ENCODE assay signal across 10 cellular contexts in the genomic region with DNA sequence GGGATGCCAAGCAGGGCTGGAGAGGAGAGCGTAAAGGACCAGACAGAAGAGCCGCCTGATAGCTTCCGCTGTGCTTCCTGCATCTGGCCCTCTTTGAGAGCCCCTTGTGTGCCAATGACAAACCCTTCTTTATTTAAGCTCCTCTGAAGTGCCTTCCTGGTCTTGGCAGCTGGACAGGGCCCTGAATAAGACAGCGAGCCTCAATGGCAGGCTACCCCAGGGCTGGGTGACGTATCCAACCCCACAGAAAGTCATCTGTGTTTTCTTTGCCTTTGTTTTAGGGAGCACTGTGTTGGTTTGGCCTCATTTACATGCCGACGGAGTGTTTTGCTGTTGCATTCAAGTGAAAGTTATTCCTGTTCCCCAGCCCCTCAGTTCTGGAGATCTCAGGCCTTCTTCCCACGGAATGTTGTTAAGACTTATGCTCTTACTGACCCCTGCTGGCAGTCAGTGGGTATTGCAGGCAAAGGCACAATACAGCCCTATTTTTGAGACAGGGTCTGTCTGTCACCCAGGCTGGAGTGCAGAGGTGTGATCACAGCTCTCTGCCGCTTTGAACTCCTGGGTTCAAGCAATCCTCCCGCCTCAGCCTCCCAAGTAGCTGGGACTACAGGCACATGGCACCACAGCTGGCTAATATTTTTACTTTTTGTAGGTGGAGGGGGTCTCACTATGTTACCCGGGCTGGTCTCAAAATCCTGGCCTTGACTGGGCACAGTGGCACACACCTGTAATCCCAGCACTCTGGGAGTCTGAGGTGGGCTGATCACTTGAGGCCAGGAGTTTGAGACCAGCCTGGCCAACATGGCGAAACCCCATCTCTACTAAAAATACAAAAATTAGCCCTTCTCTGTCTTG. TPM values are rescaled to one million over a fixed set of nuclear protein-coding genes. Genes with fewer than 3 reads are reported as not detected.
A peak's percentile ranks its signal among the peaks of the same experiment; 100 is the strongest.
DNase-seq lines count a peak whose midpoint lies in the region; ATAC-seq and TF ChIP-seq lines count a peak whose summit lies in the region.
"Had no signal": no experiment of that assay in that cellular context is flagged by ENCODE, and none has a peak within 500 bp of the region (broad histone marks: within the 10 kb centered on the region; RNA-seq: fewer than 3 reads in every experiment).

No MANE protein-coding gene starts in this region.

- no TSS peak for BruUV-seq in Panc1 (replicated peaks; lab: Mats Ljungman, UMichigan)

- H3K36me3 ChIP-seq in Panc1 (ENCODE audit: control insufficient read depth, insufficient read depth, low read length), result no peaks in the 10 kb centered on the region
- H3K36me3 ChIP-seq in hepatocyte (replicated peaks; ENCODE audit: insufficient read depth, low read depth), result no peaks in the 10 kb centered on the region
- H3K36me3 ChIP-seq in body of pancreas (replicated peaks in 1 of 2; ENCODE audit: insufficient read depth in 1 of 2, low read depth in 2 of 2), result no peaks in the 10 kb centered on the region

- no peak overlapping the region for H2AFZ ChIP-seq in hepatocyte

- WGBS in hepatocyte (ENCODE audit: low lambda C conversion rate, missing lambda C conversion rate), result 91% methylated on average over 12 of the region's 12 CpGs
- WGBS in body of pancreas, 2 donors, result 78 to 82% methylated on average over 9 to 12 of the region's 12 CpGs

- in situ Hi-C loops in Panc1 (cut with HindIII; ENCODE audit: low pct_unique_long_range_greater_than_20kb, low sequenced_read_pairs), result no loop called here

- no peak overlapping the region for H3K4me2 ChIP-seq in hepatocyte

- intact Hi-C loops in Panc1 (cut with micrococcal nuclease; ENCODE audit: unreplicated experiment), result no loop called here
- intact Hi-C loops in body of pancreas (cut with DNase I), result no loop called here

- POLR2A ChIA-PET in Panc1 (lab: Charles Lee), result no interaction called here

- H3K9me3 ChIP-seq in Panc1 (ENCODE audit: control insufficient read depth, insufficient read depth, low read depth, low read length), result no peaks in the 10 kb centered on the region
- H3K9me3 ChIP-seq in hepatocyte (ENCODE audit: low read depth), result peaks cover 8% of the 10 kb centered on the region
- peaks cover 0 to 7% (median 0%) of the 10 kb centered on the region in 3 donors for H3K9me3 ChIP-seq in body of pancreas

- no peaks in the 10 kb centered on the region for H3K9me2 ChIP-seq in hepatocyte (replicated peaks; ENCODE audit: insufficient read depth)

- no peak for TF ChIP-seq POLR2A in body of pancreas (IDR thresholded peaks at IDR 0.05)

- CTCF ChIA-PET in Panc1 (lab: Charles Lee), result interaction anchor here (0.5 to 0.8 kb wide), 4 partner anchors 14 to 127 kb away, joined by 3 to 10 read pairs (median 4); no protein-coding TSS in a partner anchor

- no peak overlapping the region for H3K27ac ChIP-seq in Panc1 (ENCODE audit: low read length)
- no peak overlapping the region for H3K27ac ChIP-seq in hepatocyte
- H3K27ac ChIP-seq in body of pancreas, result no peak overlapping the region

- H3K4me1 ChIP-seq in Panc1 (ENCODE audit: control insufficient read depth, insufficient read depth, low read length) (no peaks in the 10 kb centered on the region), hepatocyte (ENCODE audit: insufficient read depth) (no peaks in the 10 kb centered on the region), body of pancreas (no peaks in the 10 kb centered on the region)

- TF ChIP-seq CTCF in AG09319 (IDR thresholded peaks at IDR 0.05; ENCODE audit: low read depth, low read length), result peak; percentile 35
- TF ChIP-seq CTCF in GM10266 (IDR thresholded peaks at IDR 0.05; ENCODE audit: control insufficient read depth, insufficient read depth, low read depth, missing control alignments), result peak; percentile 43
- TF ChIP-seq CTCF in Panc1 (IDR thresholded peaks at IDR 0.05), result peak; percentile 85
- peak; percentile 46 for TF ChIP-seq CTCF in hepatocyte (IDR thresholded peaks at IDR 0.05; ENCODE audit: poor library complexity)
- peak in 3 of 7 experiments; percentile 16 to 33 (median 27) for TF ChIP-seq CTCF in body of pancreas (IDR thresholded peaks at IDR 0.05)

- no peaks in the 10 kb centered on the region for H3K27me3 ChIP-seq in Panc1 (ENCODE audit: control insufficient read depth, insufficient read depth, low read length)
- no peaks in the 10 kb centered on the region for H3K27me3 ChIP-seq in hepatocyte
- no peaks in the 10 kb centered on the region for H3K27me3 ChIP-seq in body of pancreas

- no peak overlapping the region for H3K4me3 ChIP-seq in Panc1 (ENCODE audit: low read depth in 2 of 2, low read length in 2 of 2)
- H3K4me3 ChIP-seq in hepatocyte, result no peak overlapping the region
- no peak overlapping the region for H3K4me3 ChIP-seq in body of pancreas

- H3K79me2 ChIP-seq in hepatocyte, result no peaks in the 10 kb centered on the region

- DNase-seq in AG09319 (ENCODE audit: extremely low read depth, low read depth) (no peak), GM10266 (ENCODE audit: extremely low spot score) (no peak), Panc1 (ENCODE audit: low read depth, low spot score) (no peak), hepatocyte (ENCODE audit: low spot score) (no peak), body of pancreas (no peak), HuH-7 (ENCODE audit: low spot score) (no peak)
- DNase-seq: SIG-M5 had no signal

- no peaks in the 10 kb centered on the region for H4K20me1 ChIP-seq in hepatocyte (ENCODE audit: insufficient read depth, poor library complexity, severe bottlenecking)

- no peak for ATAC-seq in Panc1
- no peak for ATAC-seq in body of pancreas
- no peak for ATAC-seq in HG03097 (IDR thresholded peaks at IDR 0.05; ENCODE audit: low FRiP score, unreplicated experiment)
- ATAC-seq in HG03457 (IDR thresholded peaks at IDR 0.05; ENCODE audit: unreplicated experiment), result no peak

RNA-seq across cellular contexts. Expression of a gene that starts 16.8 kb away (rescaled TPM):
- total RNA-seq in Panc1 (2021; ENCODE audit: unreplicated experiment), result not detected
- polyA plus RNA-seq in Panc1 (2012; ENCODE audit: insufficient read length), result not detected
- 1.2 TPM in 1 of 2 replicates, not detected in the other for total RNA-seq in hepatocyte
- polyA plus RNA-seq in hepatocyte, result 2.1 TPM in 1 of 2 replicates, not detected in the other
- not detected for total RNA-seq in body of pancreas
- total RNA-seq: posterior vena cava had no signal
